Comparison of ENCODE assay signal across 20 cellular contexts in genomic region chr15:56892651-56893348, GRCh38.
"Had no signal": no experiment of that assay in that cellular context is flagged by ENCODE, and none has a peak within 500 bp of the region (broad histone marks: within the 10 kb centered on the region; RNA-seq: fewer than 3 reads in every experiment).

No MANE protein-coding gene starts in this region.

- H3K9me3 ChIP-seq: body of pancreas, mucosa of descending colon, suprapubic skin had no signal

- H3K27ac ChIP-seq: body of pancreas, epithelial cell of prostate, suprapubic skin had no signal

- ATAC-seq: body of pancreas; effector memory CD8-positive, alpha-beta T cell; left colon; mucosa of descending colon; natural killer cell; stimulated activated naive CD8-positive, alpha-beta T cell treated with anti-CD3 and anti-CD28 coated beads, Interleukin-15, Interleukin-2, amounts not matched to agents 100 U/mL and 50 U/mL, for 24 hours had no signal

- H3K27me3 ChIP-seq: body of pancreas, suprapubic skin had no signal

- H3K27ac Mint-ChIP-seq: activated naive CD8-positive, alpha-beta T cell; effector memory CD8-positive, alpha-beta T cell; natural killer cell had no signal

- DNase-seq: activated CD4-positive, alpha-beta T cell treated with anti-CD3 and anti-CD28 coated beads, Interleukin-2, amount 50 U/mL, for 1 hour; activated CD8-positive, alpha-beta memory T cell treated with anti-CD3 and anti-CD28 coated beads for 24 hours; activated gamma-delta T cell treated with Interleukin-2 at 50 U/mL for 16 hours; amniotic stem cell; body of pancreas; cerebellar nuclear complex; dermis blood vessel endothelial cell; effector memory CD8-positive, alpha-beta T cell; foreskin melanocyte; left colon; mucosa of descending colon; natural killer cell; stimulated activated CD4-positive, alpha-beta T cell treated with anti-CD3 and anti-CD28 coated beads, Interleukin-4, amount 100 ng/mL, for 4 hours; stimulated activated CD8-positive, alpha-beta memory T cell treated with anti-CD3 and anti-CD28 coated beads, Interleukin-4, amount 100 ng/mL, for 48 hours; stimulated activated naive CD8-positive, alpha-beta T cell treated with anti-CD3 and anti-CD28 coated beads, Interleukin-15, Interleukin-2, amounts not matched to agents 100 U/mL and 50 U/mL, for 24 hours; trophoblast cell had no signal

- H3K4me3 Mint-ChIP-seq: activated naive CD8-positive, alpha-beta T cell; effector memory CD8-positive, alpha-beta T cell; natural killer cell had no signal

- H3K4me3 ChIP-seq: body of pancreas, mucosa of descending colon, smooth muscle cell, suprapubic skin had no signal

- H3K36me3 ChIP-seq: suprapubic skin had no signal

- H3K9me3 Mint-ChIP-seq: effector memory CD8-positive, alpha-beta T cell; natural killer cell had no signal

- H3K27me3 Mint-ChIP-seq: effector memory CD8-positive, alpha-beta T cell had no signal
